In genomic region chr19:46860125-46860845, GRCh38 we compare ENCODE assay signal across 1 cellular context.
TF ChIP-seq lines count a peak whose summit lies in the region.

No MANE protein-coding gene starts in this region.

TF ChIP-seq in HepG2, 621 proteins besides CTCF, POLR2A, EP300 and RAD21 (continued from another document and continues in another):
- no peak for TF ChIP-seq ZNF512 (CRISPR knock-in tag; IDR thresholded peaks at IDR 0.05)
- peak; percentile 31; the same call in 1 of the 2 replicates for TF ChIP-seq KMT2A (CRISPR knock-in tag; IDR thresholded peaks at IDR 0.05)
- TF ChIP-seq TSC22D2 (CRISPR knock-in tag; IDR thresholded peaks at IDR 0.05; ENCODE audit: borderline replicate concordance) = no peak; the same call in 1 of the 2 replicates
- 0 out of 2 replicates have a peak, but pooled peaks have one; percentile 35 for TF ChIP-seq ZNF225 (CRISPR knock-in tag; IDR thresholded peaks at IDR 0.05)
- no peak for TF ChIP-seq STAT5B (CRISPR knock-in tag; IDR thresholded peaks at IDR 0.05)
- TF ChIP-seq HBP1 (CRISPR knock-in tag; IDR thresholded peaks at IDR 0.05; ENCODE audit: low read depth) = 0 out of 2 replicates have a peak, but pooled peaks have one; percentile 44
- TF ChIP-seq ZNF678 (CRISPR knock-in tag; IDR thresholded peaks at IDR 0.05) = peak; percentile 93
- peak; percentile 96 for TF ChIP-seq ZNF782 (CRISPR knock-in tag; IDR thresholded peaks at IDR 0.05; ENCODE audit: borderline replicate concordance)
- TF ChIP-seq, protein P1, sequence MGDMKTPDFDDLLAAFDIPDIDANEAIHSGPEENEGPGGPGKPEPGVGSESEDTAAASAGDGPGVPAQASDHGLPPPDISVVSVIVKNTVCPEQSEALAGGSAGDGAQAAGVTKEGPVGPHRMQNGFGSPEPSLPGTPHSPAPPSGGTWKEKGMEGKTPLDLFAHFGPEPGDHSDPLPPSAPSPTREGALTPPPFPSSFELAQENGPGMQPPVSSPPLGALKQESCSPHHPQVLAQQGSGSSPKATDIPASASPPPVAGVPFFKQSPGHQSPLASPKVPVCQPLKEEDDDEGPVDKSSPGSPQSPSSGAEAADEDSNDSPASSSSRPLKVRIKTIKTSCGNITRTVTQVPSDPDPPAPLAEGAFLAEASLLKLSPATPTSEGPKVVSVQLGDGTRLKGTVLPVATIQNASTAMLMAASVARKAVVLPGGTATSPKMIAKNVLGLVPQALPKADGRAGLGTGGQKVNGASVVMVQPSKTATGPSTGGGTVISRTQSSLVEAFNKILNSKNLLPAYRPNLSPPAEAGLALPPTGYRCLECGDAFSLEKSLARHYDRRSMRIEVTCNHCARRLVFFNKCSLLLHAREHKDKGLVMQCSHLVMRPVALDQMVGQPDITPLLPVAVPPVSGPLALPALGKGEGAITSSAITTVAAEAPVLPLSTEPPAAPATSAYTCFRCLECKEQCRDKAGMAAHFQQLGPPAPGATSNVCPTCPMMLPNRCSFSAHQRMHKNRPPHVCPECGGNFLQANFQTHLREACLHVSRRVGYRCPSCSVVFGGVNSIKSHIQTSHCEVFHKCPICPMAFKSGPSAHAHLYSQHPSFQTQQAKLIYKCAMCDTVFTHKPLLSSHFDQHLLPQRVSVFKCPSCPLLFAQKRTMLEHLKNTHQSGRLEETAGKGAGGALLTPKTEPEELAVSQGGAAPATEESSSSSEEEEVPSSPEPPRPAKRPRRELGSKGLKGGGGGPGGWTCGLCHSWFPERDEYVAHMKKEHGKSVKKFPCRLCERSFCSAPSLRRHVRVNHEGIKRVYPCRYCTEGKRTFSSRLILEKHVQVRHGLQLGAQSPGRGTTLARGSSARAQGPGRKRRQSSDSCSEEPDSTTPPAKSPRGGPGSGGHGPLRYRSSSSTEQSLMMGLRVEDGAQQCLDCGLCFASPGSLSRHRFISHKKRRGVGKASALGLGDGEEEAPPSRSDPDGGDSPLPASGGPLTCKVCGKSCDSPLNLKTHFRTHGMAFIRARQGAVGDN (CRISPR knock-in tag; IDR thresholded peaks at IDR 0.05) = peak; percentile 97
- TF ChIP-seq ZNF790 (CRISPR knock-in tag; IDR thresholded peaks at IDR 0.05; ENCODE audit: borderline replicate concordance) = no peak
- no peak for TF ChIP-seq NR3C1 (CRISPR knock-in tag; IDR thresholded peaks at IDR 0.05)
- peak; percentile 93; the same call in 1 of the 2 replicates for TF ChIP-seq RNF2 (conservative IDR thresholded peaks at IDR 0.05; ENCODE audit: low read depth)
- TF ChIP-seq TBX3 (IDR thresholded peaks at IDR 0.05; ENCODE audit: borderline replicate concordance) = no peak
- TF ChIP-seq, protein P2, sequence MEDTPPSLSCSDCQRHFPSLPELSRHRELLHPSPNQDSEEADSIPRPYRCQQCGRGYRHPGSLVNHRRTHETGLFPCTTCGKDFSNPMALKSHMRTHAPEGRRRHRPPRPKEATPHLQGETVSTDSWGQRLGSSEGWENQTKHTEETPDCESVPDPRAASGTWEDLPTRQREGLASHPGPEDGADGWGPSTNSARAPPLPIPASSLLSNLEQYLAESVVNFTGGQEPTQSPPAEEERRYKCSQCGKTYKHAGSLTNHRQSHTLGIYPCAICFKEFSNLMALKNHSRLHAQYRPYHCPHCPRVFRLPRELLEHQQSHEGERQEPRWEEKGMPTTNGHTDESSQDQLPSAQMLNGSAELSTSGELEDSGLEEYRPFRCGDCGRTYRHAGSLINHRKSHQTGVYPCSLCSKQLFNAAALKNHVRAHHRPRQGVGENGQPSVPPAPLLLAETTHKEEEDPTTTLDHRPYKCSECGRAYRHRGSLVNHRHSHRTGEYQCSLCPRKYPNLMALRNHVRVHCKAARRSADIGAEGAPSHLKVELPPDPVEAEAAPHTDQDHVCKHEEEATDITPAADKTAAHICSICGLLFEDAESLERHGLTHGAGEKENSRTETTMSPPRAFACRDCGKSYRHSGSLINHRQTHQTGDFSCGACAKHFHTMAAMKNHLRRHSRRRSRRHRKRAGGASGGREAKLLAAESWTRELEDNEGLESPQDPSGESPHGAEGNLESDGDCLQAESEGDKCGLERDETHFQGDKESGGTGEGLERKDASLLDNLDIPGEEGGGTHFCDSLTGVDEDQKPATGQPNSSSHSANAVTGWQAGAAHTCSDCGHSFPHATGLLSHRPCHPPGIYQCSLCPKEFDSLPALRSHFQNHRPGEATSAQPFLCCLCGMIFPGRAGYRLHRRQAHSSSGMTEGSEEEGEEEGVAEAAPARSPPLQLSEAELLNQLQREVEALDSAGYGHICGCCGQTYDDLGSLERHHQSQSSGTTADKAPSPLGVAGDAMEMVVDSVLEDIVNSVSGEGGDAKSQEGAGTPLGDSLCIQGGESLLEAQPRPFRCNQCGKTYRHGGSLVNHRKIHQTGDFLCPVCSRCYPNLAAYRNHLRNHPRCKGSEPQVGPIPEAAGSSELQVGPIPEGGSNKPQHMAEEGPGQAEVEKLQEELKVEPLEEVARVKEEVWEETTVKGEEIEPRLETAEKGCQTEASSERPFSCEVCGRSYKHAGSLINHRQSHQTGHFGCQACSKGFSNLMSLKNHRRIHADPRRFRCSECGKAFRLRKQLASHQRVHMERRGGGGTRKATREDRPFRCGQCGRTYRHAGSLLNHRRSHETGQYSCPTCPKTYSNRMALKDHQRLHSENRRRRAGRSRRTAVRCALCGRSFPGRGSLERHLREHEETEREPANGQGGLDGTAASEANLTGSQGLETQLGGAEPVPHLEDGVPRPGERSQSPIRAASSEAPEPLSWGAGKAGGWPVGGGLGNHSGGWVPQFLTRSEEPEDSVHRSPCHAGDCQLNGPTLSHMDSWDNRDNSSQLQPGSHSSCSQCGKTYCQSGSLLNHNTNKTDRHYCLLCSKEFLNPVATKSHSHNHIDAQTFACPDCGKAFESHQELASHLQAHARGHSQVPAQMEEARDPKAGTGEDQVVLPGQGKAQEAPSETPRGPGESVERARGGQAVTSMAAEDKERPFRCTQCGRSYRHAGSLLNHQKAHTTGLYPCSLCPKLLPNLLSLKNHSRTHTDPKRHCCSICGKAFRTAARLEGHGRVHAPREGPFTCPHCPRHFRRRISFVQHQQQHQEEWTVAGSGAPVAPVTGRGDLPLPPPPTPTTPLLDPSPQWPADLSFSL (CRISPR knock-in tag; IDR thresholded peaks at IDR 0.05) = no peak
- TF ChIP-seq PRDM15 (CRISPR knock-in tag; IDR thresholded peaks at IDR 0.05) = no peak
- peak; percentile 63 for TF ChIP-seq GMEB2 (CRISPR knock-in tag; IDR thresholded peaks at IDR 0.05; ENCODE audit: low read depth)
- TF ChIP-seq HCFC1 (IDR thresholded peaks at IDR 0.05; ENCODE audit: low read depth, low read length) = no peak
- no peak for TF ChIP-seq MBNL3 (CRISPR knock-in tag; conservative IDR thresholded peaks at IDR 0.05)
- no peak for TF ChIP-seq MTA3 (CRISPR knock-in tag; IDR thresholded peaks at IDR 0.05)
- TF ChIP-seq FOXP1 (IDR thresholded peaks at IDR 0.05) = no peak
- no peak; the same call in 1 of the 2 replicates for TF ChIP-seq FOXP1 (CRISPR knock-in tag; IDR thresholded peaks at IDR 0.05)
- no peak for TF ChIP-seq MATR3 (CRISPR knock-in tag; IDR thresholded peaks at IDR 0.05)
- TF ChIP-seq CBFB (CRISPR knock-in tag; IDR thresholded peaks at IDR 0.05) = peak; percentile 47; the same call in 1 of the 2 replicates
- TF ChIP-seq, protein P3, sequence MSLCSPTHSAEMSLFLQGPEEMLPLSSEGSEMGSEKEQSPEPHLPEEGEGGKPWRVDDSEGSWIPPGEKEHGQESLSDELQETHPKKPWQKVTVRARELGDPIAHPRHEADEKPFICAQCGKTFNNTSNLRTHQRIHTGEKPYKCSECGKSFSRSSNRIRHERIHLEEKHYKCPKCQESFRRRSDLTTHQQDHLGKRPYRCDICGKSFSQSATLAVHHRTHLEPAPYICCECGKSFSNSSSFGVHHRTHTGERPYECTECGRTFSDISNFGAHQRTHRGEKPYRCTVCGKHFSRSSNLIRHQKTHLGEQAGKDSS (CRISPR knock-in tag; IDR thresholded peaks at IDR 0.05; ENCODE audit: borderline replicate concordance, low read depth) = peak; percentile 50; the same call in 1 of the 2 replicates
- TF ChIP-seq, protein P4, sequence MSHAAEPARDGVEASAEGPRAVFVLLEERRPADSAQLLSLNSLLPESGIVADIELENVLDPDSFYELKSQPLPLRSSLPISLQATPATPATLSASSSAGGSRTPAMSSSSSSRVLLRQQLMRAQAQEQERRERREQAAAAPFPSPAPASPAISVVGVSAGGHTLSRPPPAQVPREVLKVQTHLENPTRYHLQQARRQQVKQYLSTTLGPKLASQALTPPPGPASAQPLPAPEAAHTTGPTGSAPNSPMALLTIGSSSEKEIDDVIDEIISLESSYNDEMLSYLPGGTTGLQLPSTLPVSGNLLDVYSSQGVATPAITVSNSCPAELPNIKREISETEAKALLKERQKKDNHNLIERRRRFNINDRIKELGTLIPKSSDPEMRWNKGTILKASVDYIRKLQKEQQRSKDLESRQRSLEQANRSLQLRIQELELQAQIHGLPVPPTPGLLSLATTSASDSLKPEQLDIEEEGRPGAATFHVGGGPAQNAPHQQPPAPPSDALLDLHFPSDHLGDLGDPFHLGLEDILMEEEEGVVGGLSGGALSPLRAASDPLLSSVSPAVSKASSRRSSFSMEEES (CRISPR knock-in tag; IDR thresholded peaks at IDR 0.05) = no peak
- TF ChIP-seq EZH2 (conservative IDR thresholded peaks at IDR 0.05; ENCODE audit: low read depth, low read length) = no peak
- no peak for TF ChIP-seq MAFG (CRISPR knock-in tag; IDR thresholded peaks at IDR 0.05)
